ENCODE assay signal across 8 cellular contexts in genomic region chr11:6438979-6439571, GRCh38. TPM values are rescaled to one million over a fixed set of nuclear protein-coding genes. Genes with fewer than 3 reads are reported as not detected.
A peak's percentile ranks its signal among the peaks of the same experiment; 100 is the strongest.
DNase-seq lines count a peak whose midpoint lies in the region; ATAC-seq and TF ChIP-seq lines count a peak whose summit lies in the region.

No MANE protein-coding gene starts in this region.

- TF ChIP-seq CTCF in H9 (conservative IDR thresholded peaks at IDR 0.05) = peak; percentile 80

- H3K4me1 ChIP-seq in CD4-positive, CD25-positive, alpha-beta regulatory T cell (ENCODE audit: control insufficient read depth, insufficient read depth, low read length, poor library complexity, severe bottlenecking) = peaks cover 20% of the 10 kb centered on the region
- H3K4me1 ChIP-seq in H9 (ENCODE audit: insufficient read depth, low read length) (no peaks in the 10 kb centered on the region), trophoblast cell (ENCODE audit: control insufficient read depth in 1 of 2, insufficient read depth in 2 of 2, low read length in 2 of 2) (peaks cover 14 to 21% of the 10 kb centered on the region in 2 experiments)

- H2AK5ac ChIP-seq in H9 (ENCODE audit: insufficient read length, low read length) (no peak overlapping the region), trophoblast cell (ENCODE audit: low read length) (no peak overlapping the region)

- H3K79me1 ChIP-seq in H9 (ENCODE audit: insufficient read depth, low read depth, low read length, poor library complexity, severe bottlenecking) (no peaks in the 10 kb centered on the region), trophoblast cell (ENCODE audit: low read length) (peaks cover 5% of the 10 kb centered on the region)

- H2BK15ac ChIP-seq in H9 (ENCODE audit: low read depth, low read length) = no peak overlapping the region

- no peak overlapping the region for H4K5ac ChIP-seq in H9 (ENCODE audit: insufficient read length, low read depth, low read length)

- H3K14ac ChIP-seq in H9 (ENCODE audit: insufficient read depth, low read length) (no peak overlapping the region), trophoblast cell (ENCODE audit: low read length) (no peak overlapping the region)

- H3K9me3 Mint-ChIP-seq in CD4-positive, CD25-positive, alpha-beta regulatory T cell = no peaks in the 10 kb centered on the region
- H3K9me3 Mint-ChIP-seq in H9 = no peaks in the 10 kb centered on the region
- no peaks in the 10 kb centered on the region for H3K9me3 Mint-ChIP-seq in activated T-cell treated with anti-CD3 and anti-CD28 coated beads, Interleukin-2, amount 50 U/mL, for 72 hours

- H3K27ac Mint-ChIP-seq in CD4-positive, CD25-positive, alpha-beta regulatory T cell = no peak overlapping the region
- no peak overlapping the region for H3K27ac Mint-ChIP-seq in H9
- no peak overlapping the region for H3K27ac Mint-ChIP-seq in activated T-cell treated with anti-CD3 and anti-CD28 coated beads, Interleukin-2, amount 50 U/mL, for 72 hours

- no peak overlapping the region for H2BK12ac ChIP-seq in H9 (ENCODE audit: insufficient read length, low read depth, low read length)
- no peak overlapping the region for H2BK12ac ChIP-seq in trophoblast cell (ENCODE audit: low read length)

- H3K4me2 ChIP-seq in H9 (ENCODE audit: insufficient read depth, insufficient read length, low read length) (no peak overlapping the region), trophoblast cell (ENCODE audit: low read length) (no peak overlapping the region)

- H4K12ac ChIP-seq in trophoblast cell (ENCODE audit: low read depth, low read length) = no peak overlapping the region

- H3K4ac ChIP-seq in H9 (ENCODE audit: low read depth, low read length) = no peak overlapping the region
- H3K4ac ChIP-seq in trophoblast cell (ENCODE audit: low read depth, low read length) = no peak overlapping the region

- H3K23me2 ChIP-seq in H9 (ENCODE audit: insufficient read length, low read depth, low read length, poor library complexity, severe bottlenecking) = no peaks in the 10 kb centered on the region

- H3K27me3 ChIP-seq in CD4-positive, CD25-positive, alpha-beta regulatory T cell (ENCODE audit: control insufficient read depth, insufficient read depth, low read length) = no peaks in the 10 kb centered on the region
- H3K27me3 ChIP-seq in H9 (ENCODE audit: insufficient read depth, low read length) = no peaks in the 10 kb centered on the region
- H3K27me3 ChIP-seq in trophoblast cell (ENCODE audit: insufficient read depth, low read length) = no peaks in the 10 kb centered on the region

- peak in 2 of 3 donors; percentile 21 to 57 for DNase-seq in CD4-positive, CD25-positive, alpha-beta regulatory T cell
- peak; percentile 68 for DNase-seq in H9
- DNase-seq in NCI-H748 (lab: John Stamatoyannopoulos, UW; ENCODE audit: unreplicated experiment) = peak; percentile 64
- DNase-seq in activated T-cell treated with anti-CD3 and anti-CD28 coated beads, Interleukin-2, amount 50 U/mL, for 72 hours = peak; percentile 23 to 24
- peak; percentile 44 for DNase-seq in germinal center (ENCODE audit: low spot score)
- DNase-seq in trophoblast cell = peak; percentile 37 to 66
- DNase-seq in GM19240 (ENCODE audit: insufficient read length, low spot score) = no peak
- DNase-seq in cerebellar nuclear complex (lab: John Stamatoyannopoulos, UW) = no peak

- H2BK5ac ChIP-seq in H9 (ENCODE audit: insufficient read length, low read length) (no peak overlapping the region), trophoblast cell (ENCODE audit: low read depth, low read length, poor library complexity) (no peak overlapping the region)

- no peaks in the 10 kb centered on the region for H3K36me3 ChIP-seq in CD4-positive, CD25-positive, alpha-beta regulatory T cell (ENCODE audit: control insufficient read depth, insufficient read depth, low read length)
- H3K36me3 ChIP-seq in trophoblast cell (ENCODE audit: control insufficient read depth in 1 of 2, insufficient read depth in 2 of 2, low read length in 2 of 2) = no peaks in the 10 kb centered on the region

- H3K23ac ChIP-seq in H9 (ENCODE audit: insufficient read length, low read depth, low read length) (no peak overlapping the region), trophoblast cell (ENCODE audit: low read length) (no peak overlapping the region)

- H3T11ph ChIP-seq in H9 (ENCODE audit: low read length) = no peak overlapping the region

- H2AFZ ChIP-seq in H9 (ENCODE audit: low read length) (no peak overlapping the region), trophoblast cell (ENCODE audit: insufficient read depth, low read length, poor library complexity) (no peak overlapping the region)

- H4K8ac ChIP-seq in H9 (replicated peaks; ENCODE audit: insufficient read length, low read depth, low read length) (no peak overlapping the region), trophoblast cell (ENCODE audit: low read depth, low read length) (no peak overlapping the region)

- no peak for ATAC-seq in CD4-positive, CD25-positive, alpha-beta regulatory T cell (ENCODE audit: low read depth in 2 of 2)
- peak; percentile 45 to 49 for ATAC-seq in activated T-cell treated with anti-CD3 and anti-CD28 coated beads, Interleukin-2, amount 50 U/mL, for 72 hours (replicated peaks in 1 of 2)

- WGBS in H9 (ENCODE audit: extremely low coverage, insufficient read length, low lambda C conversion rate) = no CpG with 5 or more reads among the region's 1 CpG
- no CpG with 5 or more reads among the region's 1 CpG for WGBS in trophoblast cell (ENCODE audit: extremely low coverage, insufficient coverage, insufficient read length)

- no peaks in the 10 kb centered on the region for H3K9me3 ChIP-seq in CD4-positive, CD25-positive, alpha-beta regulatory T cell (ENCODE audit: control insufficient read depth in 2 of 2, low read length in 2 of 2)
- H3K9me3 ChIP-seq in H9 (ENCODE audit: control insufficient read depth, low read depth, low read length) (no peaks in the 10 kb centered on the region), trophoblast cell (ENCODE audit: insufficient read depth, low read depth, low read length) (peaks cover 3% of the 10 kb centered on the region)

- H3K18ac ChIP-seq in H9 (ENCODE audit: insufficient read length, low read depth, low read length) (no peak overlapping the region), trophoblast cell (ENCODE audit: low read length) (no peak overlapping the region)

- no peak overlapping the region for H3K27ac ChIP-seq in CD4-positive, CD25-positive, alpha-beta regulatory T cell (ENCODE audit: insufficient read depth, low read length, poor library complexity, severe bottlenecking)
- H3K27ac ChIP-seq in H9 (ENCODE audit: insufficient read length, low read depth, low read length) (no peak overlapping the region), trophoblast cell (ENCODE audit: low read depth, low read length) (no peak overlapping the region)

- no peaks in the 10 kb centered on the region for H3K79me2 ChIP-seq in H9 (ENCODE audit: insufficient read depth, low read length)
- H3K79me2 ChIP-seq in trophoblast cell (ENCODE audit: control insufficient read depth, insufficient read depth, low read length, poor library complexity) = no peaks in the 10 kb centered on the region

- H3K56ac ChIP-seq in H9 (ENCODE audit: insufficient read length, low read depth, low read length) = no peak overlapping the region

- H3K9ac ChIP-seq in H9 (ENCODE audit: extremely low read depth, insufficient read length, low read length) (no peak overlapping the region), trophoblast cell (ENCODE audit: low read length) (no peak overlapping the region)

- H2BK120ac ChIP-seq in H9 (ENCODE audit: low read depth, low read length, poor library complexity, severe bottlenecking) (no peak overlapping the region), trophoblast cell (ENCODE audit: insufficient read depth, low read length, poor library complexity) (no peak overlapping the region)

- no peak overlapping the region for H3K4me3 Mint-ChIP-seq in CD4-positive, CD25-positive, alpha-beta regulatory T cell
- no peak overlapping the region for H3K4me3 Mint-ChIP-seq in H9
- no peak overlapping the region for H3K4me3 Mint-ChIP-seq in activated T-cell treated with anti-CD3 and anti-CD28 coated beads, Interleukin-2, amount 50 U/mL, for 72 hours

- H3K36me3 Mint-ChIP-seq in CD4-positive, CD25-positive, alpha-beta regulatory T cell = no peaks in the 10 kb centered on the region
- H3K36me3 Mint-ChIP-seq in H9 (ENCODE audit: insufficient read depth in 1 of 3, low read depth in 3 of 3) = no peaks in the 10 kb centered on the region
- no peaks in the 10 kb centered on the region for H3K36me3 Mint-ChIP-seq in activated T-cell treated with anti-CD3 and anti-CD28 coated beads, Interleukin-2, amount 50 U/mL, for 72 hours (ENCODE audit: insufficient read depth in 2 of 2)

- no peak overlapping the region for H3K4me3 ChIP-seq in CD4-positive, CD25-positive, alpha-beta regulatory T cell (ENCODE audit: low read depth, low read length)
- H3K4me3 ChIP-seq in trophoblast cell (ENCODE audit: low read depth, low read length) = no peak overlapping the region

- H4K91ac ChIP-seq in H9 (ENCODE audit: insufficient read length, low read depth, low read length) (no peak overlapping the region), trophoblast cell (ENCODE audit: low read depth, low read length) (no peak overlapping the region)

- no peak overlapping the region for H2BK20ac ChIP-seq in H9 (ENCODE audit: low read depth, low read length, poor library complexity, severe bottlenecking)

- H3K4me1 Mint-ChIP-seq in CD4-positive, CD25-positive, alpha-beta regulatory T cell = peaks cover 0 to 3% (median under 1%) of the 10 kb centered on the region in 4 donors
- peaks cover 0 to 3% of the 10 kb centered on the region in 2 experiments; a peak in 1 of 4 replicates for H3K4me1 Mint-ChIP-seq in H9
- H3K4me1 Mint-ChIP-seq in activated T-cell treated with anti-CD3 and anti-CD28 coated beads, Interleukin-2, amount 50 U/mL, for 72 hours (ENCODE audit: low read depth) = peaks cover 7% of the 10 kb centered on the region

- no peaks in the 10 kb centered on the region for H3K27me3 Mint-ChIP-seq in CD4-positive, CD25-positive, alpha-beta regulatory T cell
- H3K27me3 Mint-ChIP-seq in H9 (ENCODE audit: low read depth) = no peaks in the 10 kb centered on the region
- H3K27me3 Mint-ChIP-seq in activated T-cell treated with anti-CD3 and anti-CD28 coated beads, Interleukin-2, amount 50 U/mL, for 72 hours (ENCODE audit: low read depth) = no peaks in the 10 kb centered on the region

- H4K20me1 ChIP-seq in H9 (ENCODE audit: control insufficient read depth, insufficient read depth, insufficient read length) = no peaks in the 10 kb centered on the region

RNA-seq across cellular contexts. Expression of gene HPX, which starts 1.7 kb away (rescaled TPM):
- total RNA-seq in CD4-positive, CD25-positive, alpha-beta regulatory T cell = 1.5 TPM
- not detected for polyA plus RNA-seq in CD4-positive, CD25-positive, alpha-beta regulatory T cell
- 1.0 and 1.2 TPM in 2 replicates for total RNA-seq in H9 (2021)
- 1 to 10 TPM; 1.2 to 1.6 TPM for total RNA-seq in activated T-cell treated with anti-CD3 and anti-CD28 coated beads, Interleukin-2, amount 50 U/mL, for 72 hours
- polyA plus RNA-seq in trophoblast cell (2013) = 0.93 and 0.94 TPM in 2 replicates

RNA-seq across cellular contexts. Expression of gene APBB1, which starts 20.2 kb away (rescaled TPM):
- total RNA-seq in CD4-positive, CD25-positive, alpha-beta regulatory T cell = 95.8 TPM
- 100 to 1,000 TPM in 3 of 4 donors, 10 to 100 TPM in 1; 89.0 to 134 (median 121) TPM for polyA plus RNA-seq in CD4-positive, CD25-positive, alpha-beta regulatory T cell
- total RNA-seq in H9 (2021) = 34.8 and 37.0 TPM in 2 replicates
- total RNA-seq in activated T-cell treated with anti-CD3 and anti-CD28 coated beads, Interleukin-2, amount 50 U/mL, for 72 hours = 10 to 100 TPM; 42.0 to 63.8 TPM
- 15.4 and 15.6 TPM in 2 replicates for polyA plus RNA-seq in trophoblast cell (2013)

RNA-seq across cellular contexts. Expression of gene TRIM3, which starts 34.7 kb away (rescaled TPM):
- 16.4 TPM for total RNA-seq in CD4-positive, CD25-positive, alpha-beta regulatory T cell
- polyA plus RNA-seq in CD4-positive, CD25-positive, alpha-beta regulatory T cell = 1 to 10 TPM in 3 of 4 donors, under 1 TPM in 1; 0.91 to 2.7 (median 1.9) TPM
- total RNA-seq in H9 (2021) = 12.3 and 14.4 TPM in 2 replicates
- 1 to 10 TPM; 8.4 to 9.2 TPM for total RNA-seq in activated T-cell treated with anti-CD3 and anti-CD28 coated beads, Interleukin-2, amount 50 U/mL, for 72 hours
- 8.2 and 8.9 TPM in 2 replicates for polyA plus RNA-seq in trophoblast cell (2013)

RNA-seq across cellular contexts. Expression of gene ARFIP2, which starts 42.1 kb away (rescaled TPM):
- total RNA-seq in CD4-positive, CD25-positive, alpha-beta regulatory T cell = 45.4 TPM
- 10 to 100 TPM; 33.0 to 38.3 (median 35.6) TPM for polyA plus RNA-seq in CD4-positive, CD25-positive, alpha-beta regulatory T cell
- 50.4 and 55.1 TPM in 2 replicates for total RNA-seq in H9 (2021)
- total RNA-seq in activated T-cell treated with anti-CD3 and anti-CD28 coated beads, Interleukin-2, amount 50 U/mL, for 72 hours = 10 to 100 TPM; 45.9 to 48.2 TPM
- 51.2 and 54.9 TPM in 2 replicates for polyA plus RNA-seq in trophoblast cell (2013)

RNA-seq across cellular contexts. Expression of gene TIMM10B, which starts 42.2 kb away (rescaled TPM):
- 49.8 TPM for total RNA-seq in CD4-positive, CD25-positive, alpha-beta regulatory T cell
- polyA plus RNA-seq in CD4-positive, CD25-positive, alpha-beta regulatory T cell = 10 to 100 TPM; 24.5 to 47.9 (median 33.4) TPM
- 49.9 and 50.3 TPM in 2 replicates for total RNA-seq in H9 (2021)
- 10 to 100 TPM; 32.7 to 35.1 TPM for total RNA-seq in activated T-cell treated with anti-CD3 and anti-CD28 coated beads, Interleukin-2, amount 50 U/mL, for 72 hours
- polyA plus RNA-seq in trophoblast cell (2013) = 36.3 and 36.7 TPM in 2 replicates

Comparison
In these comparisons a context has a peak if more than half of its experiments do, and no peak if none do; other contexts are left out.
1. ATAC-seq: peak in activated T-cell treated with anti-CD3 and anti-CD28 coated beads, Interleukin-2, amount 50 U/mL, for 72 hours (2 of 2); none in CD4-positive, CD25-positive, alpha-beta regulatory T cell (0 of 2).
2. DNase-seq: peak in CD4-positive, CD25-positive, alpha-beta regulatory T cell (2 of 3), H9 (single experiment), NCI-H748 (single experiment), activated T-cell treated with anti-CD3 and anti-CD28 coated beads, Interleukin-2, amount 50 U/mL, for 72 hours (2 of 2), germinal center (single experiment) and trophoblast cell (2 of 2); none in GM19240 (single experiment) and cerebellar nuclear complex (0 of 2).